Comparison of ENCODE assay signal across 9 cellular contexts in genomic region chr22:40878937-40879336, GRCh38. TPM values are rescaled to one million over a fixed set of nuclear protein-coding genes. Genes with fewer than 3 reads are reported as not detected.
"Had no signal": no experiment of that assay in that cellular context is flagged by ENCODE, and none has a peak within 500 bp of the region (broad histone marks: within the 10 kb centered on the region; RNA-seq: fewer than 3 reads in every experiment).

No MANE protein-coding gene starts in this region.

- H3K27ac Mint-ChIP-seq: GM23338, H9 had no signal

- H2AFZ ChIP-seq: GM23338 had no signal

- FAIRE-seq: H1, H54, HTR-8/SVneo, K562 had no signal

- H3K4me3 ChIP-seq: GM23338, K562 had no signal

- H3K4me1 Mint-ChIP-seq: GM23338, H9 had no signal

- H3K4me2 ChIP-seq: GM23338 had no signal

- H3K9me3 Mint-ChIP-seq: GM23338, H9 had no signal

- DNase-seq: H9, HCEC 1CT, IMR-90 had no signal

- H3K4me3 Mint-ChIP-seq: GM23338, H9 had no signal

- ATAC-seq: GM23338, K562 had no signal

RNA-seq across cellular contexts. Expression of gene DNAJB7, which starts 17.0 kb away (rescaled TPM):
- total RNA-seq: GM23338, H1, H9, HT-29, IMR-90, K562 had no signal
- polyA plus RNA-seq: H1, IMR-90 had no signal
